Comparison of ENCODE assay signal across 32 cellular contexts in the genomic region with DNA sequence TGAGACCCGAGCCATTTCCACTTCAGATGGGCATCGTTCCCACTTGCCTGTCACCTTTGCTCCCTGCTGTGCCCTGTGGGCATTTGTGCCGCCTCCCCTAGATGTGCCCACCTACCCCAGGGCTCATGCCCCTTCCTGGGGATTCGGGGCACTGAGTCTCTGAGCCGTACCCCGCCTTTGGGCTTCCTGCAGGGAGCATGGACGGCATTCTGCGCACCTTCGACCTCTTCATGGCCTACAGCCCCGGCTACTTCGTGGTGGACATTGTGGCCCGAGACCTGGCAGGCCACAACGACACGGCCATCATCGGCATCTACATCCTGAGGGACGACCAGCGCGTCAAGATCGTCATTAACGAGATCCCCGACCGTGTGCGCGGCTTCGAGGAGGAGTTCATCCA.
"Had no signal": no experiment of that assay in that cellular context is flagged by ENCODE, and none has a peak within 500 bp of the region (broad histone marks: within the 10 kb centered on the region; RNA-seq: fewer than 3 reads in every experiment).

No MANE protein-coding gene starts in this region.

- H3K27ac ChIP-seq: adrenal gland, body of pancreas, esophagus muscularis mucosa, foreskin keratinocyte, gastrocnemius medialis, WERI-Rb-1 had no signal

- ATAC-seq: activated CD4-positive, CD25-positive, alpha-beta regulatory T cell treated with anti-CD3 and anti-CD28 coated beads, Interleukin-2, amount 50 U/mL, for 24 hours; activated CD8-positive, alpha-beta T cell treated with anti-CD3 and anti-CD28 coated beads for 36 hours; activated naive CD8-positive, alpha-beta T cell treated with anti-CD3 and anti-CD28 coated beads, Interleukin-2, amount 50 U/mL, for 24 hours; activated T-cell treated with anti-CD3 and anti-CD28 coated beads, Interleukin-2, amount 50 U/mL, for 4 hours; activated T-helper 17 cell treated with anti-CD3 and anti-CD28 coated beads, Interleukin-2, amount 50 U/mL, for 72 hours; body of pancreas; effector memory CD8-positive, alpha-beta T cell; foreskin keratinocyte; gastrocnemius medialis; T-cell had no signal

- H3K4me1 ChIP-seq: foreskin keratinocyte, gastrocnemius medialis had no signal

- H3K36me3 ChIP-seq: adrenal gland had no signal

- H3K4me3 ChIP-seq: adrenal gland, body of pancreas, esophagus muscularis mucosa, gastrocnemius medialis had no signal

- DNase-seq: activated B cell treated with CpG ODN at 0.5 μM for 24 hours; activated CD4-positive, alpha-beta T cell treated with anti-CD3 and anti-CD28 coated beads for 48 hours; activated CD4-positive, alpha-beta T cell treated with anti-CD3 and anti-CD28 coated beads, Interleukin-2, amount 50 U/mL, for 1 hour; activated CD4-positive, alpha-beta T cell treated with anti-CD3 and anti-CD28 coated beads, Interleukin-2, amount 50 U/mL, for 48 hours; activated CD8-positive, alpha-beta memory T cell treated with anti-CD3 and anti-CD28 coated beads for 24 hours; activated CD8-positive, alpha-beta T cell treated with anti-CD3 and anti-CD28 coated beads for 36 hours; activated effector memory CD4-positive, alpha-beta T cell treated with Interleukin-2 at 50 U/mL for 16 hours; activated gamma-delta T cell treated with Interleukin-2 at 50 U/mL for 16 hours; activated naive CD4-positive, alpha-beta T cell treated with anti-CD3 and anti-CD28 coated beads for 36 hours; activated naive CD8-positive, alpha-beta T cell treated with anti-CD3 and anti-CD28 coated beads for 36 hours; activated naive CD8-positive, alpha-beta T cell treated with anti-CD3 and anti-CD28 coated beads, Interleukin-2, amount 50 U/mL, for 24 hours; activated T-cell treated with anti-CD3 and anti-CD28 coated beads, Interleukin-2, amount 50 U/mL, for 4 hours; amygdala; aorta; body of pancreas; caudate nucleus; cortex of kidney; dermis blood vessel endothelial cell; effector CD4-positive, alpha-beta T cell; effector memory CD8-positive, alpha-beta T cell; erythroblast; foreskin keratinocyte; gastrocnemius medialis; glutamatergic neuron; T-cell; T-helper 9 cell; WERI-Rb-1 had no signal

- H3K9me3 ChIP-seq: adrenal gland, body of pancreas, esophagus muscularis mucosa, gastrocnemius medialis had no signal

- FAIRE-seq: colon had no signal

- H3K27me3 ChIP-seq: adrenal gland, body of pancreas, esophagus muscularis mucosa, gastrocnemius medialis had no signal
